16 cellular contexts compared by ENCODE assay signal in genomic region chr20:47506335-47506734, GRCh38. TPM values are rescaled to one million over a fixed set of nuclear protein-coding genes. Genes with fewer than 3 reads are reported as not detected.
DNase-seq lines count a peak whose midpoint lies in the region; ATAC-seq and TF ChIP-seq lines count a peak whose summit lies in the region.
"Had no signal": no experiment of that assay in that cellular context is flagged by ENCODE, and none has a peak within 500 bp of the region (broad histone marks: within the 10 kb centered on the region; RNA-seq: fewer than 3 reads in every experiment).

No MANE protein-coding gene starts in this region.

- H3K4me2 ChIP-seq in IMR-90 (ENCODE audit: low read depth, low read length), result no peak overlapping the region

- peaks cover 59% of the 10 kb centered on the region for H3K4me1 Mint-ChIP-seq in T-helper 2 cell treated with Interferon-gamma antibody and Interleukin-4, amounts not matched to agents 5 μg/mL and 100 μg/mL, for 36 hours (ENCODE audit: low read depth)
- peaks cover 57% of the 10 kb centered on the region for H3K4me1 Mint-ChIP-seq in activated CD8-positive, alpha-beta T cell treated with anti-CD3 and anti-CD28 coated beads for 36 hours (ENCODE audit: low read depth)
- peaks cover 46 to 78% (median 64%) of the 10 kb centered on the region in 3 donors for H3K4me1 Mint-ChIP-seq in naive B cell

- ATAC-seq in IMR-90 (ENCODE audit: low read depth) (no peak), naive B cell (ENCODE audit: low read depth in 2 of 2) (no peak)
- ATAC-seq in activated CD8-positive, alpha-beta T cell treated with anti-CD3 and anti-CD28 coated beads for 36 hours, result no peak

- H3K18ac ChIP-seq in IMR-90 (ENCODE audit: low read depth, low read length), result no peak overlapping the region

- H3K9me1 ChIP-seq in IMR-90 (ENCODE audit: insufficient read depth, low read length), result peaks cover 3% of the 10 kb centered on the region; the same call in 1 of the 2 replicates

- H3K9me3 ChIP-seq in IMR-90 (ENCODE audit: control insufficient read depth, insufficient read depth, low read length), result no peaks in the 10 kb centered on the region
- H3K9me3 ChIP-seq: tibial nerve had no signal

- no peaks in the 10 kb centered on the region for H3K27me3 ChIP-seq in IMR-90 (ENCODE audit: control insufficient read depth, insufficient read depth, low read length)
- H3K27me3 ChIP-seq: cardiac muscle cell, tibial nerve had no signal

- H2BK120ac ChIP-seq in IMR-90 (ENCODE audit: low read depth, low read length), result no peak overlapping the region

- H3K79me1 ChIP-seq in IMR-90 (ENCODE audit: low read depth in 1 of 2, low read length in 2 of 2), result peaks cover 8 to 54% of the 10 kb centered on the region in 2 experiments

- H2AFZ ChIP-seq in IMR-90 (replicated peaks; ENCODE audit: low read length, poor library complexity), result no peak overlapping the region

- CTCF ChIA-PET in IMR-90 (lab: Yijun Ruan, JAX), result no interaction called here
- CTCF ChIA-PET in activated CD8-positive, alpha-beta T cell treated with anti-CD3 and anti-CD28 coated beads for 36 hours (lab: Charles Lee), result interaction anchor here (1.0 to 7.0 kb wide), 2 partner anchors 115 to 122 kb away, joined by 3 to 44 read pairs; no protein-coding TSS in a partner anchor

- no peak overlapping the region for H2AK9ac ChIP-seq in IMR-90 (replicated peaks; ENCODE audit: low read depth, low read length, poor library complexity)

- peak overlapping the region; percentile 43 for H3K4me3 Mint-ChIP-seq in T-helper 2 cell treated with Interferon-gamma antibody and Interleukin-4, amounts not matched to agents 5 μg/mL and 100 μg/mL, for 36 hours
- H3K4me3 Mint-ChIP-seq in activated CD8-positive, alpha-beta T cell treated with anti-CD3 and anti-CD28 coated beads for 36 hours, result peak overlapping the region; percentile 44
- peak overlapping the region in 7 of 8 donors; percentile 15 to 100 (median 61) for H3K4me3 Mint-ChIP-seq in naive B cell
- H3K4me3 Mint-ChIP-seq: HFFc6 had no signal

- H3K36me3 ChIP-seq in IMR-90 (ENCODE audit: control insufficient read depth, insufficient read depth, low read length), result no peaks in the 10 kb centered on the region
- H3K36me3 ChIP-seq: cardiac muscle cell, tibial nerve had no signal

- POLR2A ChIA-PET in IMR-90 (lab: Charles Lee; ENCODE audit: unreplicated experiment), result no interaction called here
- POLR2A ChIA-PET in activated CD8-positive, alpha-beta T cell treated with anti-CD3 and anti-CD28 coated beads for 36 hours (lab: Charles Lee), result interaction anchor here (0.7 kb wide), 1 partner anchor 52 kb away, joined by 3 read pairs; no protein-coding TSS in a partner anchor

- dilution Hi-C loops in IMR-90 (cut with HindIII; ENCODE audit: low sequenced_read_pairs, unreplicated experiment), result no loop called here

- H2BK20ac ChIP-seq in IMR-90 (ENCODE audit: low read depth, low read length), result no peak overlapping the region

- no CpG with 5 or more reads among the region's 2 CpGs for WGBS in IMR-90 (ENCODE audit: extremely low coverage in 2 of 2, insufficient read length in 1 of 2), 2 experiments

- H3K9me3 Mint-ChIP-seq in T-helper 2 cell treated with Interferon-gamma antibody and Interleukin-4, amounts not matched to agents 5 μg/mL and 100 μg/mL, for 36 hours, result no peaks in the 10 kb centered on the region
- H3K9me3 Mint-ChIP-seq in activated CD8-positive, alpha-beta T cell treated with anti-CD3 and anti-CD28 coated beads for 36 hours, result no peaks in the 10 kb centered on the region
- H3K9me3 Mint-ChIP-seq in naive B cell, result peaks cover 0 to 2% (median 0%) of the 10 kb centered on the region in 7 donors
- H3K9me3 Mint-ChIP-seq: HFFc6 had no signal

- no peak for TF ChIP-seq CTCF in IMR-90 (conservative IDR thresholded peaks at IDR 0.05; ENCODE audit: low read depth, low read length)
- no peak for TF ChIP-seq CTCF in activated CD8-positive, alpha-beta T cell treated with anti-CD3 and anti-CD28 coated beads for 36 hours (IDR thresholded peaks at IDR 0.05)

- H3K4me1 ChIP-seq in IMR-90 (ENCODE audit: control insufficient read depth, insufficient read depth, low read length), result peaks cover 2% of the 10 kb centered on the region; the same call in 1 of the 2 replicates

- in situ Hi-C loops in IMR-90 (cut with MboI; ENCODE audit: low sequenced_read_pairs), result no loop called here

- H4K5ac ChIP-seq in IMR-90 (ENCODE audit: low read depth, low read length), result no peak overlapping the region

- no peak for DNase-seq in T-helper 2 cell treated with Interferon-gamma antibody and Interleukin-4, amounts not matched to agents 5 μg/mL and 100 μg/mL, for 36 hours (ENCODE audit: low spot score)
- DNase-seq in T-helper 2 cell (no peak), IMR-90 (no peak), naive B cell (no peak), amygdala (lab: John Stamatoyannopoulos, UW) (no peak), NOMO-1 treated with dmso at 0.1 percent for 144 hours (lab: John Stamatoyannopoulos, UW; ENCODE audit: unreplicated experiment) (no peak), globus pallidus (ENCODE audit: low spot score) (no peak)
- DNase-seq in activated CD8-positive, alpha-beta T cell treated with anti-CD3 and anti-CD28 coated beads for 36 hours, result no peak
- DNase-seq: foreskin melanocyte, HFFc6, NCI-H1417, NCI-H510A treated with DMSO at 0.1 percent for 48 hours, SHP77, WERI-Rb-1 had no signal

- no peak overlapping the region for H2BK5ac ChIP-seq in IMR-90 (ENCODE audit: low read depth, low read length, poor library complexity, severe bottlenecking)

- no peak overlapping the region for H4K91ac ChIP-seq in IMR-90 (ENCODE audit: insufficient read depth, low read depth, low read length)

- H3K56ac ChIP-seq in IMR-90 (ENCODE audit: extremely low read depth, insufficient read depth, low read length), result no peak overlapping the region

- peak overlapping the region; percentile 43 for H3K27ac Mint-ChIP-seq in T-helper 2 cell treated with Interferon-gamma antibody and Interleukin-4, amounts not matched to agents 5 μg/mL and 100 μg/mL, for 36 hours
- H3K27ac Mint-ChIP-seq in activated CD8-positive, alpha-beta T cell treated with anti-CD3 and anti-CD28 coated beads for 36 hours, result peak overlapping the region; percentile 98
- peak overlapping the region in 5 of 6 donors; percentile 41 to 89 (median 74) for H3K27ac Mint-ChIP-seq in naive B cell
- H3K27ac Mint-ChIP-seq: HFFc6 had no signal

- H2AK5ac ChIP-seq in IMR-90 (ENCODE audit: low read depth, low read length), result no peak overlapping the region

- peak overlapping the region in 1 of 2 experiments; percentile 19; a peak in 1 of 4 replicates for H4K8ac ChIP-seq in IMR-90 (ENCODE audit: low read depth in 2 of 2, low read length in 2 of 2)

- peaks cover 32% of the 10 kb centered on the region for H3K36me3 Mint-ChIP-seq in T-helper 2 cell treated with Interferon-gamma antibody and Interleukin-4, amounts not matched to agents 5 μg/mL and 100 μg/mL, for 36 hours (ENCODE audit: low read depth)
- H3K36me3 Mint-ChIP-seq in activated CD8-positive, alpha-beta T cell treated with anti-CD3 and anti-CD28 coated beads for 36 hours (ENCODE audit: low read depth), result peaks cover 51% of the 10 kb centered on the region
- H3K36me3 Mint-ChIP-seq in naive B cell, result peaks cover 11 to 16% of the 10 kb centered on the region in 2 donors

- BruUV-seq in IMR-90 (replicated peaks; lab: Mats Ljungman, UMichigan), result no TSS peak

- H3K27ac ChIP-seq in IMR-90 (ENCODE audit: insufficient read depth, low read length), result no peak overlapping the region
- H3K27ac ChIP-seq: cardiac muscle cell, tibial nerve, WERI-Rb-1 had no signal

- intact Hi-C loops in IMR-90 (cut with micrococcal nuclease), result no loop called here
- intact Hi-C loops in activated CD8-positive, alpha-beta T cell treated with anti-CD3 and anti-CD28 coated beads for 36 hours (cut with micrococcal nuclease), result loop anchor here (10.0 kb wide), 1 partner anchor 92 kb away; no protein-coding TSS in a partner anchor

- no peak overlapping the region for H3K9ac ChIP-seq in IMR-90 (ENCODE audit: low read depth, low read length)

- H3K4me3 ChIP-seq in IMR-90 (ENCODE audit: insufficient read depth, low read depth, low read length), result no peak overlapping the region
- H3K4me3 ChIP-seq: cardiac muscle cell, tibial nerve had no signal

- H3K4ac ChIP-seq in IMR-90 (ENCODE audit: low read depth, low read length), result no peak overlapping the region

- TF ChIP-seq POLR2A in IMR-90 (IDR thresholded peaks at IDR 0.05; ENCODE audit: low read depth, low read length), result no peak

- H3K23ac ChIP-seq in IMR-90 (ENCODE audit: low read depth, low read length), result peak overlapping the region; percentile 54; the same call in 1 of the 2 replicates

- no peak for TF ChIP-seq RAD21 in IMR-90 (IDR thresholded peaks at IDR 0.05; ENCODE audit: low read length)

- H3K27me3 Mint-ChIP-seq in T-helper 2 cell treated with Interferon-gamma antibody and Interleukin-4, amounts not matched to agents 5 μg/mL and 100 μg/mL, for 36 hours (ENCODE audit: low read depth), result no peaks in the 10 kb centered on the region
- H3K27me3 Mint-ChIP-seq in activated CD8-positive, alpha-beta T cell treated with anti-CD3 and anti-CD28 coated beads for 36 hours, result peaks cover 1% of the 10 kb centered on the region
- no peaks in the 10 kb centered on the region for H3K27me3 Mint-ChIP-seq in naive B cell

- H2BK15ac ChIP-seq in IMR-90 (ENCODE audit: low read depth, low read length), result no peak overlapping the region

- H3K14ac ChIP-seq in IMR-90 (replicated peaks; ENCODE audit: low read depth, low read length), result peak overlapping the region; percentile 39; the same call in 1 of the 2 replicates

- H4K20me1 ChIP-seq in IMR-90 (ENCODE audit: insufficient read depth, low read length), result peaks cover 49% of the 10 kb centered on the region

TF ChIP-seq in IMR-90, 13 proteins besides CTCF, POLR2A, EP300 and RAD21 (continues in another document):
- TF ChIP-seq SMC3 (IDR thresholded peaks at IDR 0.05; ENCODE audit: low read depth, low read length) (no peak), CHD1 (IDR thresholded peaks at IDR 0.05; ENCODE audit: low read depth, low read length) (no peak), FOS (IDR thresholded peaks at IDR 0.05; ENCODE audit: low read depth, low read length) (no peak), MXI1 (IDR thresholded peaks at IDR 0.05; ENCODE audit: borderline replicate concordance, low read depth, low read length) (no peak)

RNA-seq across cellular contexts. Expression of gene NCOA3, which starts 4.6 kb away (rescaled TPM):
- 27.2 and 29.0 TPM in 2 replicates for total RNA-seq in IMR-90 (2012; rRNA removed)
- polyA plus RNA-seq in IMR-90 (2012; rRNA removed) (8.1 and 8.8 TPM in 2 replicates), naive B cell (ENCODE audit: low read depth in 6 of 6) (10 to 100 TPM; 22.7 to 70.9 (median 54.1) TPM)
- polyA plus RNA-seq in IMR-90 (2012; cell fraction: cytosol; rRNA removed), result 2.7 and 2.8 TPM in 2 replicates
- 5.1 and 16.2 TPM in 2 replicates for polyA plus RNA-seq in IMR-90 (2012; cell fraction: nucleus; rRNA removed; ENCODE audit: low replicate concordance)
- total RNA-seq in activated CD8-positive, alpha-beta T cell treated with anti-CD3 and anti-CD28 coated beads for 36 hours, result 10 to 100 TPM; 66.2 to 73.7 TPM

Comparison
In these comparisons a context has a peak if more than half of its experiments do, and no peak if none do; other contexts are left out.
1. H3K27ac Mint-ChIP-seq: peak in every context shown above with its lines; median percentile 98 in activated CD8-positive, alpha-beta T cell treated with anti-CD3 and anti-CD28 coated beads for 36 hours; 74 in naive B cell; 43 in T-helper 2 cell treated with Interferon-gamma antibody and Interleukin-4, amounts not matched to agents 5 μg/mL and 100 μg/mL, for 36 hours.